1 cellular context compared by ENCODE assay signal in genomic region chr1:33378976-33379375, GRCh38.
TF ChIP-seq lines count a peak whose summit lies in the region.

No MANE protein-coding gene starts in this region.

TF ChIP-seq in HepG2, 621 proteins besides CTCF, POLR2A, EP300 and RAD21:
- TF ChIP-seq HNRNPK (IDR thresholded peaks at IDR 0.05; ENCODE audit: low read depth, low read length, poor library complexity, severe bottlenecking): peak; percentile 32
- no peak for TF ChIP-seq MED13 (CRISPR knock-in tag; IDR thresholded peaks at IDR 0.05)
